Comparison of ENCODE assay signal across 4 cellular contexts in genomic region chr1:182010800-182011370, GRCh38. TPM values are rescaled to one million over a fixed set of nuclear protein-coding genes. Genes with fewer than 3 reads are reported as not detected.
"Had no signal": no experiment of that assay in that cellular context is flagged by ENCODE, and none has a peak within 500 bp of the region (broad histone marks: within the 10 kb centered on the region; RNA-seq: fewer than 3 reads in every experiment).

No MANE protein-coding gene starts in this region.

RNA-seq across cellular contexts. Expression of gene ZNF648, which starts 50.6 kb away (rescaled TPM):
- total RNA-seq: LHCN-M2, M059J, MCF 10A, NCI-H460 had no signal
